Comparison of ENCODE assay signal across 18 cellular contexts in genomic region chr6:97160280-97160679, GRCh38.
"Had no signal": no experiment of that assay in that cellular context is flagged by ENCODE, and none has a peak within 500 bp of the region (broad histone marks: within the 10 kb centered on the region; RNA-seq: fewer than 3 reads in every experiment).

No MANE protein-coding gene starts in this region.

- H2AFZ ChIP-seq: neural progenitor cell had no signal

- H3K27me3 ChIP-seq: gastrocnemius medialis, neural progenitor cell, ovary, testis had no signal

- FAIRE-seq: bronchial epithelial cell, keratinocyte had no signal

- H3K9me3 ChIP-seq: gastrocnemius medialis, ovary, testis had no signal

- H3K27ac Mint-ChIP-seq: activated CD8-positive, alpha-beta memory T cell treated with anti-CD3 and anti-CD28 coated beads, Interleukin-2, amount 10 ng/mL, durations not matched to agents 7 days and 5 days; activated naive CD8-positive, alpha-beta T cell; neural progenitor cell; stimulated activated naive CD8-positive, alpha-beta T cell treated with anti-CD3 and anti-CD28 coated beads, Interleukin-15, Interleukin-2, amounts not matched to agents 100 ng/mL and 50 ng/mL, for 24 hours had no signal

- H3K4me3 Mint-ChIP-seq: activated CD8-positive, alpha-beta memory T cell treated with anti-CD3 and anti-CD28 coated beads, Interleukin-2, amount 10 ng/mL, durations not matched to agents 7 days and 5 days; activated naive CD8-positive, alpha-beta T cell; activated T-cell treated with anti-CD3 and anti-CD28 coated beads, Interleukin-2, amount 50 U/mL, for 4 hours; neural progenitor cell; stimulated activated naive CD8-positive, alpha-beta T cell treated with anti-CD3 and anti-CD28 coated beads, Interleukin-15, Interleukin-2, amounts not matched to agents 100 ng/mL and 50 ng/mL, for 24 hours had no signal

- H3K27me3 Mint-ChIP-seq: activated CD8-positive, alpha-beta memory T cell treated with anti-CD3 and anti-CD28 coated beads, Interleukin-2, amount 10 ng/mL, durations not matched to agents 7 days and 5 days; activated naive CD8-positive, alpha-beta T cell; stimulated activated naive CD8-positive, alpha-beta T cell treated with anti-CD3 and anti-CD28 coated beads, Interleukin-15, Interleukin-2, amounts not matched to agents 100 ng/mL and 50 ng/mL, for 24 hours had no signal

- DNase-seq: activated CD4-positive, alpha-beta T cell treated with anti-CD3 and anti-CD28 coated beads, Interleukin-2, amount 50 U/mL, for 4 hours; activated CD4-positive, CD25-positive, alpha-beta regulatory T cell treated with anti-CD3 and anti-CD28 coated beads, Interleukin-2, amount 50 U/mL, for 72 hours; activated CD8-positive, alpha-beta memory T cell treated with anti-CD3 and anti-CD28 coated beads, Interleukin-2, amount 10 ng/mL, durations not matched to agents 7 days and 5 days; activated effector memory CD4-positive, alpha-beta T cell treated with anti-CD3 and anti-CD28 coated beads, Interleukin-2, amount 50 U/mL, for 16 hours; activated T-cell treated with anti-CD3 and anti-CD28 coated beads, Interleukin-2, amount 50 U/mL, for 4 hours; gastrocnemius medialis; left ventricle myocardium inferior; midbrain; ovary; stimulated activated CD4-positive, alpha-beta T cell treated with anti-CD3 and anti-CD28 coated beads, Interleukin-4, amount 100 ng/mL, for 1 hour; stimulated activated CD8-positive, alpha-beta memory T cell treated with anti-CD3 and anti-CD28 coated beads, Interleukin-4, amount 100 ng/mL, for 48 hours; T-helper 2 cell; testis had no signal

- H3K9ac ChIP-seq: neural progenitor cell had no signal

- H3K4me2 ChIP-seq: neural progenitor cell had no signal

- H3K4me1 ChIP-seq: gastrocnemius medialis, left ventricle myocardium inferior, neural progenitor cell, testis had no signal

- H3K4me1 Mint-ChIP-seq: activated CD8-positive, alpha-beta memory T cell treated with anti-CD3 and anti-CD28 coated beads, Interleukin-2, amount 10 ng/mL, durations not matched to agents 7 days and 5 days; neural progenitor cell had no signal

- H3K27ac ChIP-seq: gastrocnemius medialis, left ventricle myocardium inferior, neural progenitor cell, ovary, testis had no signal

- H3K4me3 ChIP-seq: gastrocnemius medialis, left ventricle myocardium inferior, neural progenitor cell, ovary, testis had no signal

- H3K36me3 ChIP-seq: gastrocnemius medialis, ovary had no signal

- ATAC-seq: activated CD8-positive, alpha-beta memory T cell treated with anti-CD3 and anti-CD28 coated beads, Interleukin-2, amount 10 ng/mL, durations not matched to agents 7 days and 5 days; activated T-cell treated with anti-CD3 and anti-CD28 coated beads, Interleukin-2, amount 50 U/mL, for 4 hours; gastrocnemius medialis had no signal
